Comparison of ENCODE assay signal across 1 cellular context in genomic region chrX:274904-275475, GRCh38.
TF ChIP-seq lines count a peak whose summit lies in the region.

No MANE protein-coding gene starts in this region.

TF ChIP-seq in HepG2, 621 proteins besides CTCF, POLR2A, EP300 and RAD21 (continued from another document):
- TF ChIP-seq ARID4A (CRISPR knock-in tag; IDR thresholded peaks at IDR 0.05; ENCODE audit: borderline replicate concordance) (no peak), NONO (IDR thresholded peaks at IDR 0.05) (no peak), NONO (CRISPR knock-in tag; conservative IDR thresholded peaks at IDR 0.05) (peak; percentile 33; the same call in 1 of the 2 replicates)
